Comparison of ENCODE assay signal across 16 cellular contexts in the genomic region with DNA sequence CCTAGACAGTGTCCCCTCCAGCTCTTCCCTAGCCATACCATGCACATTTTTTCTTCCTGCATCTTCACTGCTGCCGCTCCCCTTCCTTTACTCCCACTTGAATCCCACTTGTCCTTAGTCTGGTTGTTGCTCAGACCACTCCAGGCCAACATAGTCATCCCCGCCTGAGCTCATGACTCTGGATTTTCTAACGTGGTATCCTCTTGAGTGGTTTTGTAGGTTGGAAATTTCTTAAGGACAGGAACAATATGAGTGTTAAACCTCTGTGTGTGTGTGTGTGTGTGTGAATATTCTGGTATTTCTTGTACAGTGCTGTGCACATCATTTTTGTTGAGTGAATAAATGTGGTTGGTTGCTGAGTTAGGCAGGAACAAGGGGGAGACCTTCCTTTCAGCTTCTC. TPM values are rescaled to one million over a fixed set of nuclear protein-coding genes. Genes with fewer than 3 reads are reported as not detected.
A peak's percentile ranks its signal among the peaks of the same experiment; 100 is the strongest.
DNase-seq lines count a peak whose midpoint lies in the region; ATAC-seq and TF ChIP-seq lines count a peak whose summit lies in the region.
"Had no signal": no experiment of that assay in that cellular context is flagged by ENCODE, and none has a peak within 500 bp of the region (broad histone marks: within the 10 kb centered on the region; RNA-seq: fewer than 3 reads in every experiment).

No MANE protein-coding gene starts in this region.

- H3K79me2 ChIP-seq in trophoblast cell (ENCODE audit: control insufficient read depth, insufficient read depth, low read length, poor library complexity): peaks cover 13% of the 10 kb centered on the region

- ATAC-seq in IMR-90 (ENCODE audit: low read depth) (no peak), foreskin keratinocyte (no peak)
- ATAC-seq: HepG2, pancreas had no signal

- no peak overlapping the region for H2BK15ac ChIP-seq in IMR-90 (ENCODE audit: low read depth, low read length)

- H2AFZ ChIP-seq in IMR-90 (replicated peaks; ENCODE audit: low read length, poor library complexity) (no peak overlapping the region), trophoblast cell (ENCODE audit: insufficient read depth, low read length, poor library complexity) (no peak overlapping the region)

- peaks cover 9% of the 10 kb centered on the region for H3K36me3 Mint-ChIP-seq in T-helper 2 cell treated with Interferon-gamma antibody and Interleukin-4, amounts not matched to agents 5 μg/mL and 100 μg/mL, for 36 hours (ENCODE audit: low read depth)
- peaks cover 7% of the 10 kb centered on the region for H3K36me3 Mint-ChIP-seq in endodermal cell (ENCODE audit: low read depth)

- H3K36me3 ChIP-seq in IMR-90 (ENCODE audit: control insufficient read depth, insufficient read depth, low read length) (no peaks in the 10 kb centered on the region), endodermal cell (ENCODE audit: control insufficient read depth, insufficient read depth, low read length) (no peaks in the 10 kb centered on the region), trophoblast cell (ENCODE audit: control insufficient read depth in 1 of 2, insufficient read depth in 2 of 2, low read length in 2 of 2) (no peaks in the 10 kb centered on the region)
- H3K36me3 ChIP-seq: pancreas, Peyer's patch, spleen had no signal

- no peak overlapping the region for H4K8ac ChIP-seq in IMR-90 (ENCODE audit: low read depth in 2 of 2, low read length in 2 of 2)
- H4K8ac ChIP-seq in trophoblast cell (ENCODE audit: low read depth, low read length): no peak overlapping the region

- H4K91ac ChIP-seq in IMR-90 (ENCODE audit: insufficient read depth, low read depth, low read length) (no peak overlapping the region), trophoblast cell (ENCODE audit: low read depth, low read length) (no peak overlapping the region)

- H2BK120ac ChIP-seq in IMR-90 (ENCODE audit: low read depth, low read length) (no peak overlapping the region), trophoblast cell (ENCODE audit: insufficient read depth, low read length, poor library complexity) (no peak overlapping the region)

- H4K20me1 ChIP-seq in IMR-90 (ENCODE audit: insufficient read depth, low read length): peaks cover 52% of the 10 kb centered on the region

- peaks cover 31% of the 10 kb centered on the region for H3K4me1 Mint-ChIP-seq in T-helper 2 cell treated with Interferon-gamma antibody and Interleukin-4, amounts not matched to agents 5 μg/mL and 100 μg/mL, for 36 hours (ENCODE audit: low read depth)
- peaks cover 39% of the 10 kb centered on the region for H3K4me1 Mint-ChIP-seq in endodermal cell

- H3K27me3 Mint-ChIP-seq in T-helper 2 cell treated with Interferon-gamma antibody and Interleukin-4, amounts not matched to agents 5 μg/mL and 100 μg/mL, for 36 hours (ENCODE audit: low read depth): peaks cover 32% of the 10 kb centered on the region
- no peaks in the 10 kb centered on the region for H3K27me3 Mint-ChIP-seq in endodermal cell (ENCODE audit: insufficient read depth)

- no peak overlapping the region for H3K18ac ChIP-seq in IMR-90 (ENCODE audit: low read depth, low read length)
- no peak overlapping the region for H3K18ac ChIP-seq in trophoblast cell (ENCODE audit: low read length)

- no peak overlapping the region for H2AK9ac ChIP-seq in IMR-90 (replicated peaks; ENCODE audit: low read depth, low read length, poor library complexity)

- dilution Hi-C loops in IMR-90 (cut with HindIII; ENCODE audit: low sequenced_read_pairs, unreplicated experiment): no loop called here

- intact Hi-C loops in IMR-90 (cut with micrococcal nuclease): loop anchor here (5.0 kb wide), 1 partner anchor 68 kb away; no protein-coding TSS in a partner anchor

- POLR2A ChIA-PET in IMR-90 (lab: Charles Lee; ENCODE audit: unreplicated experiment): no interaction called here

- no peak for TF ChIP-seq RAD21 in IMR-90 (IDR thresholded peaks at IDR 0.05; ENCODE audit: low read length)

- H3K4ac ChIP-seq in IMR-90 (ENCODE audit: low read depth, low read length): no peak overlapping the region
- peak overlapping the region; percentile 34 for H3K4ac ChIP-seq in trophoblast cell (ENCODE audit: low read depth, low read length)

- CTCF ChIA-PET in IMR-90 (lab: Yijun Ruan, JAX): interaction anchor here (1.0 kb wide), 1 partner anchor 63 kb away, joined by 3 read pairs; no protein-coding TSS in a partner anchor

- DNase-seq in T-helper 2 cell treated with Interferon-gamma antibody and Interleukin-4, amounts not matched to agents 5 μg/mL and 100 μg/mL, for 36 hours (ENCODE audit: low spot score): no peak
- DNase-seq in T-helper 2 cell: no peak
- no peak for DNase-seq in IMR-90
- no peak for DNase-seq in endodermal cell
- DNase-seq in trophoblast cell: no peak
- no peak for DNase-seq in foreskin keratinocyte
- DNase-seq in NCI-H2081 treated with DMSO at 0.1 percent for 48 hours (lab: John Stamatoyannopoulos, UW): no peak
- no peak for DNase-seq in SIG-M5 (lab: John Stamatoyannopoulos, UW)
- DNase-seq: anterior cingulate cortex, dermis blood vessel endothelial cell, NCI-H1092, pancreas, spleen, T1000 had no signal

- no peaks in the 10 kb centered on the region for H3K9me3 Mint-ChIP-seq in T-helper 2 cell treated with Interferon-gamma antibody and Interleukin-4, amounts not matched to agents 5 μg/mL and 100 μg/mL, for 36 hours
- no peaks in the 10 kb centered on the region for H3K9me3 Mint-ChIP-seq in endodermal cell

- H3K4me2 ChIP-seq in IMR-90 (ENCODE audit: low read depth, low read length) (no peak overlapping the region), trophoblast cell (ENCODE audit: low read length) (no peak overlapping the region)

- TF ChIP-seq POLR2A in IMR-90 (IDR thresholded peaks at IDR 0.05; ENCODE audit: low read depth, low read length): no peak

- H3K4me1 ChIP-seq in IMR-90 (ENCODE audit: control insufficient read depth, insufficient read depth, low read length) (peaks cover 18% of the 10 kb centered on the region), endodermal cell (ENCODE audit: control insufficient read depth, insufficient read depth, low read length) (peaks cover 12% of the 10 kb centered on the region), trophoblast cell (ENCODE audit: control insufficient read depth in 1 of 2, insufficient read depth in 2 of 2, low read length in 2 of 2) (peaks cover 6 to 12% of the 10 kb centered on the region in 2 experiments), foreskin keratinocyte (no peaks in the 10 kb centered on the region)

- H3K9me3 ChIP-seq in IMR-90 (ENCODE audit: control insufficient read depth, insufficient read depth, low read length): no peaks in the 10 kb centered on the region
- H3K9me3 ChIP-seq in endodermal cell (ENCODE audit: control insufficient read depth, low read length): no peaks in the 10 kb centered on the region
- no peaks in the 10 kb centered on the region for H3K9me3 ChIP-seq in trophoblast cell (ENCODE audit: insufficient read depth, low read depth, low read length)
- H3K9me3 ChIP-seq: pancreas, Peyer's patch, spleen had no signal

- peak overlapping the region; percentile 88 for H3K4me3 Mint-ChIP-seq in T-helper 2 cell treated with Interferon-gamma antibody and Interleukin-4, amounts not matched to agents 5 μg/mL and 100 μg/mL, for 36 hours
- H3K4me3 Mint-ChIP-seq in endodermal cell: peak overlapping the region; percentile 85

- H3K27ac Mint-ChIP-seq in T-helper 2 cell treated with Interferon-gamma antibody and Interleukin-4, amounts not matched to agents 5 μg/mL and 100 μg/mL, for 36 hours: no peak overlapping the region
- no peak overlapping the region for H3K27ac Mint-ChIP-seq in endodermal cell

- H2BK5ac ChIP-seq in IMR-90 (ENCODE audit: low read depth, low read length, poor library complexity, severe bottlenecking) (no peak overlapping the region), trophoblast cell (ENCODE audit: low read depth, low read length, poor library complexity) (no peak overlapping the region)

- H3K27me3 ChIP-seq in IMR-90 (ENCODE audit: control insufficient read depth, insufficient read depth, low read length) (peaks cover 14% of the 10 kb centered on the region), endodermal cell (ENCODE audit: control insufficient read depth, insufficient read depth, low read length, poor library complexity, severe bottlenecking) (no peaks in the 10 kb centered on the region), trophoblast cell (ENCODE audit: insufficient read depth, low read length) (no peaks in the 10 kb centered on the region), foreskin keratinocyte (peaks cover 9% of the 10 kb centered on the region)
- H3K27me3 ChIP-seq: pancreas, Peyer's patch had no signal

- no peak overlapping the region for H2BK20ac ChIP-seq in IMR-90 (ENCODE audit: low read depth, low read length)

- H2AK5ac ChIP-seq in IMR-90 (ENCODE audit: low read depth, low read length): no peak overlapping the region
- no peak overlapping the region for H2AK5ac ChIP-seq in trophoblast cell (ENCODE audit: low read length)

- H3K27ac ChIP-seq in IMR-90 (ENCODE audit: insufficient read depth, low read length): no peak overlapping the region
- no peak overlapping the region for H3K27ac ChIP-seq in endodermal cell (ENCODE audit: low read depth, low read length)
- no peak overlapping the region for H3K27ac ChIP-seq in trophoblast cell (ENCODE audit: low read depth, low read length)
- H3K27ac ChIP-seq in foreskin keratinocyte: no peak overlapping the region
- H3K27ac ChIP-seq: pancreas, Peyer's patch, spleen had no signal

- in situ Hi-C loops in IMR-90 (cut with MboI; ENCODE audit: low sequenced_read_pairs): no loop called here

- H3K14ac ChIP-seq in IMR-90 (replicated peaks; ENCODE audit: low read depth, low read length) (no peak overlapping the region), trophoblast cell (ENCODE audit: low read length) (no peak overlapping the region)

- BruUV-seq in IMR-90 (replicated peaks; lab: Mats Ljungman, UMichigan): no TSS peak

- H3K4me3 ChIP-seq in IMR-90 (ENCODE audit: insufficient read depth, low read depth, low read length) (no peak overlapping the region), endodermal cell (ENCODE audit: low read length) (peak overlapping the region; percentile 79), trophoblast cell (ENCODE audit: low read depth, low read length) (no peak overlapping the region)
- H3K4me3 ChIP-seq: pancreas, Peyer's patch, spleen had no signal

- H3K9ac ChIP-seq in IMR-90 (ENCODE audit: low read depth, low read length) (no peak overlapping the region), endodermal cell (ENCODE audit: extremely low read depth, low read length, poor library complexity, severe bottlenecking) (no peak overlapping the region), trophoblast cell (ENCODE audit: low read length) (no peak overlapping the region)

- whole genome bisulfite sequencing in IMR-90 (ENCODE audit: extremely low coverage in 2 of 2, insufficient read length in 1 of 2), 2 experiments: 25% methylated on average over 1 of the region's 3 CpGs; no CpG with 5 or more reads in 1 of the 2 experiments
- WGBS in endodermal cell (ENCODE audit: insufficient coverage in 1 of 2, insufficient read length in 1 of 2), 2 experiments: 89 to 93% methylated on average over 3 of the region's 3 CpGs
- WGBS in trophoblast cell (ENCODE audit: extremely low coverage, insufficient coverage, insufficient read length): no CpG with 5 or more reads among the region's 3 CpGs

- H4K5ac ChIP-seq in IMR-90 (ENCODE audit: low read depth, low read length): no peak overlapping the region

- H3K79me1 ChIP-seq in IMR-90 (ENCODE audit: low read depth in 1 of 2, low read length in 2 of 2): peaks cover 19 to 59% of the 10 kb centered on the region in 2 experiments
- H3K79me1 ChIP-seq in trophoblast cell (ENCODE audit: low read length): peaks cover 8% of the 10 kb centered on the region

- H3K56ac ChIP-seq in IMR-90 (ENCODE audit: extremely low read depth, insufficient read depth, low read length): no peak overlapping the region

- H3K9me1 ChIP-seq in IMR-90 (ENCODE audit: insufficient read depth, low read length): peaks cover 14% of the 10 kb centered on the region

- no peak overlapping the region for H2BK12ac ChIP-seq in trophoblast cell (ENCODE audit: low read length)

- no peak overlapping the region for H4K12ac ChIP-seq in trophoblast cell (ENCODE audit: low read depth, low read length)

- H3K23ac ChIP-seq in IMR-90 (ENCODE audit: low read depth, low read length): peak overlapping the region; percentile 52; the same call in 1 of the 2 replicates
- no peak overlapping the region for H3K23ac ChIP-seq in trophoblast cell (ENCODE audit: low read length)

- TF ChIP-seq CTCF in IMR-90 (conservative IDR thresholded peaks at IDR 0.05; ENCODE audit: low read depth, low read length) (no peak), endodermal cell (conservative IDR thresholded peaks at IDR 0.05) (no peak), foreskin keratinocyte (conservative IDR thresholded peaks at IDR 0.05) (no peak)

RNA-seq across cellular contexts. Expression of gene BAHD1, which starts 3.1 kb away (rescaled TPM):
- total RNA-seq in IMR-90 (2012; rRNA removed): 3.0 and 3.6 TPM in 2 replicates
- 8.1 and 8.7 TPM in 2 replicates for polyA plus RNA-seq in IMR-90 (2012; rRNA removed)
- 6.7 and 8.5 TPM in 2 replicates for polyA plus RNA-seq in IMR-90 (2012; cell fraction: cytosol; rRNA removed)
- 16.1 and 18.7 TPM in 2 replicates for polyA plus RNA-seq in IMR-90 (2012; cell fraction: nucleus; rRNA removed; ENCODE audit: low replicate concordance)
- 10 to 100 TPM; 23.5 to 30.1 TPM for total RNA-seq in endodermal cell
- polyA plus RNA-seq in endodermal cell (2013, experiment 1 of 2): 20.3 TPM
- 20.1 TPM for polyA plus RNA-seq in endodermal cell (2013, experiment 2 of 2)
- 10.8 and 11.1 TPM in 2 replicates for polyA plus RNA-seq in trophoblast cell (2013)
- 12.4 and 13.2 TPM in 2 replicates for total RNA-seq in foreskin keratinocyte
- polyA plus RNA-seq in foreskin keratinocyte: 7.4 and 7.8 TPM in 2 replicates

RNA-seq across cellular contexts. Expression of gene CHST14, which starts 26.9 kb away (rescaled TPM):
- total RNA-seq in IMR-90 (2012; rRNA removed) (3.3 and 3.8 TPM in 2 replicates), endodermal cell (10 to 100 TPM; 33.7 to 43.0 TPM), foreskin keratinocyte (5.5 and 6.2 TPM in 2 replicates)
- polyA plus RNA-seq in IMR-90 (2012; rRNA removed) (19.5 and 20.6 TPM in 2 replicates), foreskin keratinocyte (9.0 and 10.5 TPM in 2 replicates)
- polyA plus RNA-seq in IMR-90 (2012; cell fraction: cytosol; rRNA removed): 14.8 and 30.7 TPM in 2 replicates
- polyA plus RNA-seq in IMR-90 (2012; cell fraction: nucleus; rRNA removed; ENCODE audit: low replicate concordance): 7.1 and 9.7 TPM in 2 replicates
- 28.5 TPM for polyA plus RNA-seq in endodermal cell (2013, experiment 1 of 2)
- 27.1 TPM for polyA plus RNA-seq in endodermal cell (2013, experiment 2 of 2)
- 11.9 and 12.2 TPM in 2 replicates for polyA plus RNA-seq in trophoblast cell (2013)

RNA-seq across cellular contexts. Expression of gene IVD, which starts 38.3 kb away (rescaled TPM):
- total RNA-seq in IMR-90 (2012; rRNA removed): 27.5 and 31.7 TPM in 2 replicates
- polyA plus RNA-seq in IMR-90 (2012; rRNA removed): 38.3 and 41.1 TPM in 2 replicates
- 29.2 and 45.5 TPM in 2 replicates for polyA plus RNA-seq in IMR-90 (2012; cell fraction: cytosol; rRNA removed)
- polyA plus RNA-seq in IMR-90 (2012; cell fraction: nucleus; rRNA removed; ENCODE audit: low replicate concordance): 59.4 and 93.2 TPM in 2 replicates
- total RNA-seq in endodermal cell: 10 to 100 TPM; 90.6 to 98.7 TPM
- polyA plus RNA-seq in endodermal cell (2013, experiment 1 of 2): 63.5 TPM
- polyA plus RNA-seq in endodermal cell (2013, experiment 2 of 2): 51.7 TPM
- polyA plus RNA-seq in trophoblast cell (2013): 9.5 and 9.7 TPM in 2 replicates
- 14.3 and 24.5 TPM in 2 replicates for total RNA-seq in foreskin keratinocyte
- 9.5 and 16.1 TPM in 2 replicates for polyA plus RNA-seq in foreskin keratinocyte
